Comparison of ENCODE assay signal across 9 cellular contexts in genomic region chr2:230202430-230203109, GRCh38. TPM values are rescaled to one million over a fixed set of nuclear protein-coding genes. Genes with fewer than 3 reads are reported as not detected.
DNase-seq lines count a peak whose midpoint lies in the region; ATAC-seq and TF ChIP-seq lines count a peak whose summit lies in the region.
"Had no signal": no experiment of that assay in that cellular context is flagged by ENCODE, and none has a peak within 500 bp of the region (broad histone marks: within the 10 kb centered on the region; RNA-seq: fewer than 3 reads in every experiment).

No MANE protein-coding gene starts in this region.

- no peaks in the 10 kb centered on the region for H3K9me3 Mint-ChIP-seq in activated T-helper 2 cell treated with anti-CD3 and anti-CD28 coated beads, Interferon-gamma antibody, Interleukin-2, Interleukin-4, amounts not matched to agents 10 μg/mL and 5 μg/mL and 100 μg/mL, durations not matched to agents 14 hours and 24 hours and 36 hours

- H3K4me1 Mint-ChIP-seq in activated T-helper 2 cell treated with anti-CD3 and anti-CD28 coated beads, Interferon-gamma antibody, Interleukin-2, Interleukin-4, amounts not matched to agents 10 μg/mL and 5 μg/mL and 100 μg/mL, durations not matched to agents 14 hours and 24 hours and 36 hours (ENCODE audit: low read depth), result peaks cover 24% of the 10 kb centered on the region

- H3K27me3 Mint-ChIP-seq in activated T-helper 2 cell treated with anti-CD3 and anti-CD28 coated beads, Interferon-gamma antibody, Interleukin-2, Interleukin-4, amounts not matched to agents 10 μg/mL and 5 μg/mL and 100 μg/mL, durations not matched to agents 14 hours and 24 hours and 36 hours (ENCODE audit: low read depth), result no peaks in the 10 kb centered on the region

- H3K36me3 Mint-ChIP-seq in activated T-helper 2 cell treated with anti-CD3 and anti-CD28 coated beads, Interferon-gamma antibody, Interleukin-2, Interleukin-4, amounts not matched to agents 10 μg/mL and 5 μg/mL and 100 μg/mL, durations not matched to agents 14 hours and 24 hours and 36 hours (ENCODE audit: low read depth), result peaks cover 41% of the 10 kb centered on the region

- intact Hi-C loops in activated T-helper 2 cell treated with anti-CD3 and anti-CD28 coated beads, Interferon-gamma antibody, Interleukin-2, Interleukin-4, amounts not matched to agents 10 μg/mL and 5 μg/mL and 100 μg/mL, durations not matched to agents 14 hours and 24 hours and 36 hours (cut with micrococcal nuclease), result no loop called here
- intact Hi-C loops in Right ventricle myocardium superior (cut with DNase I), result no loop called here

- no peak for DNase-seq in activated T-helper 2 cell treated with anti-CD3 and anti-CD28 coated beads, Interferon-gamma antibody, Interleukin-2, Interleukin-4, amounts not matched to agents 10 μg/mL and 5 μg/mL and 100 μg/mL, durations not matched to agents 14 hours and 24 hours and 36 hours (ENCODE audit: low spot score)
- DNase-seq in DMS153 (lab: John Stamatoyannopoulos, UW) (no peak), Right ventricle myocardium superior (no peak), ecto neural progenitor cell (ENCODE audit: low spot score) (no peak), DMS53 (lab: John Stamatoyannopoulos, UW) (no peak)
- DNase-seq: activated CD4-positive, CD25-positive, alpha-beta regulatory T cell treated with anti-CD3 and anti-CD28 coated beads, Interleukin-2, amount 50 U/mL, for 72 hours had no signal

- peak overlapping the region; percentile 17 for H3K4me3 Mint-ChIP-seq in activated T-helper 2 cell treated with anti-CD3 and anti-CD28 coated beads, Interferon-gamma antibody, Interleukin-2, Interleukin-4, amounts not matched to agents 10 μg/mL and 5 μg/mL and 100 μg/mL, durations not matched to agents 14 hours and 24 hours and 36 hours (ENCODE audit: low read depth)

- TF ChIP-seq CTCF in GM12874 (IDR thresholded peaks at IDR 0.05; ENCODE audit: insufficient read depth, low read depth, low read length), result peak; percentile 43

- ATAC-seq in GM19438 (IDR thresholded peaks at IDR 0.05; ENCODE audit: low read depth, unreplicated experiment), result peak; percentile 39
- ATAC-seq in HG03175 (IDR thresholded peaks at IDR 0.05; ENCODE audit: unreplicated experiment), result peak; percentile 45
- no peak for ATAC-seq in Right ventricle myocardium superior (ENCODE audit: poor library complexity)

- H3K27ac Mint-ChIP-seq in activated T-helper 2 cell treated with anti-CD3 and anti-CD28 coated beads, Interferon-gamma antibody, Interleukin-2, Interleukin-4, amounts not matched to agents 10 μg/mL and 5 μg/mL and 100 μg/mL, durations not matched to agents 14 hours and 24 hours and 36 hours, result peak overlapping the region; percentile 63

RNA-seq across cellular contexts. Expression of gene SP110, which starts 17.2 kb away (rescaled TPM):
- 114 and 121 TPM in 2 replicates for total RNA-seq in activated T-helper 2 cell treated with anti-CD3 and anti-CD28 coated beads, Interferon-gamma antibody, Interleukin-2, Interleukin-4, amounts not matched to agents 10 μg/mL and 5 μg/mL and 100 μg/mL, durations not matched to agents 14 hours and 24 hours and 36 hours
- total RNA-seq in Right ventricle myocardium superior, result 8.6 TPM

RNA-seq across cellular contexts. Expression of gene SP140, which starts 23.0 kb away (rescaled TPM):
- total RNA-seq in activated T-helper 2 cell treated with anti-CD3 and anti-CD28 coated beads, Interferon-gamma antibody, Interleukin-2, Interleukin-4, amounts not matched to agents 10 μg/mL and 5 μg/mL and 100 μg/mL, durations not matched to agents 14 hours and 24 hours and 36 hours, result 316 and 317 TPM in 2 replicates
- total RNA-seq in Right ventricle myocardium superior, result 0.56 TPM

Comparison
In these comparisons a context has a peak if more than half of its experiments do, and no peak if none do; other contexts are left out.
1. RNA of gene SP110, which starts 17.2 kb away (total RNA-seq): 114 to 121 TPM in activated T-helper 2 cell treated with anti-CD3 and anti-CD28 coated beads, Interferon-gamma antibody, Interleukin-2, Interleukin-4, amounts not matched to agents 10 μg/mL and 5 μg/mL and 100 μg/mL, durations not matched to agents 14 hours and 24 hours and 36 hours; 8.6 TPM in Right ventricle myocardium superior (single experiment); every median in the first group is over 10 times any median in the second.
2. RNA of gene SP140, which starts 23.0 kb away (total RNA-seq): 316 to 317 TPM in activated T-helper 2 cell treated with anti-CD3 and anti-CD28 coated beads, Interferon-gamma antibody, Interleukin-2, Interleukin-4, amounts not matched to agents 10 μg/mL and 5 μg/mL and 100 μg/mL, durations not matched to agents 14 hours and 24 hours and 36 hours; 0.56 TPM in Right ventricle myocardium superior (single experiment); every median in the first group is over 100 times any median in the second.